ENCODE assay signal across 1 cellular context in the genomic region with DNA sequence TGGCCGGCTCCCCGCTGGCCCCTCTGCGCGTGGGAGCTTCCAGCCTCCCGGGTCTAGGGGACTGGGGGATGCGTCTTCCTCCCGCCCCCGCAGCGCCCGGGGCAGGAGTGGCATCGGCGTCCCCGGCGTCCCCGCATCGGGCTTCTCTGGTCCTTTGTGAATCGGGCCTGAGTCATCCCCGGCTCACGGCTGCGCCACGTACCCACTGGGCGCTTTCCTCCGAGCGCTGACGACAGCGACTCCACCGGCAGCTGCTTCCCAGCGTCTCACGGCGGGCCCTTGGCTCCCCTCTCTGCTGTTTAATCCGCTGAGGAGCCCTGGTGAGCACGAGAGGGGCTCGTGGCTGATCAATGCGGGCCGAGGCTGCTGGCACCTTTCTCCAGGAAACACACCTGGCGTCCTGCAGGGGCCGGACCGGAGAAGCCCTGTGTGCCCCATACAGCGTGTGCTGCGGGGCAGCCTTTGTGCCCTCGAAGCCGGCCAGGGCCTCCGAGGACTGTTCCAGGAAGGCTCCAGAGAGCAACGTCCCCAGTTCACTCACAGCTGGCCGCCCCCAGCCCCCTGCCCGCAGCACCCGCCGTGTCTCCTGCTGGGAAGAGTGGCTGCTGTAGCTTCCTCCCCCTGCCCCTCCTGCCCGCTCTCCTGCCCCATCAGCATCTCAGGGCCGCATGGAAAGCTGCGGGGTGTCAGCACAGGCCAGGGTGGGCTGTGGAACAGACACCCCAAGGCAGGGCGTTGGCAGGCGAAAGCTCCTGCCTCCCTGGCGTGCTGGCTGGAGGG.
TF ChIP-seq lines count a peak whose summit lies in the region.

No MANE protein-coding gene starts in this region.

TF ChIP-seq in HepG2, 621 proteins besides CTCF, POLR2A, EP300 and RAD21 (continued from another document and continues in another):
- TF ChIP-seq, protein P1, sequence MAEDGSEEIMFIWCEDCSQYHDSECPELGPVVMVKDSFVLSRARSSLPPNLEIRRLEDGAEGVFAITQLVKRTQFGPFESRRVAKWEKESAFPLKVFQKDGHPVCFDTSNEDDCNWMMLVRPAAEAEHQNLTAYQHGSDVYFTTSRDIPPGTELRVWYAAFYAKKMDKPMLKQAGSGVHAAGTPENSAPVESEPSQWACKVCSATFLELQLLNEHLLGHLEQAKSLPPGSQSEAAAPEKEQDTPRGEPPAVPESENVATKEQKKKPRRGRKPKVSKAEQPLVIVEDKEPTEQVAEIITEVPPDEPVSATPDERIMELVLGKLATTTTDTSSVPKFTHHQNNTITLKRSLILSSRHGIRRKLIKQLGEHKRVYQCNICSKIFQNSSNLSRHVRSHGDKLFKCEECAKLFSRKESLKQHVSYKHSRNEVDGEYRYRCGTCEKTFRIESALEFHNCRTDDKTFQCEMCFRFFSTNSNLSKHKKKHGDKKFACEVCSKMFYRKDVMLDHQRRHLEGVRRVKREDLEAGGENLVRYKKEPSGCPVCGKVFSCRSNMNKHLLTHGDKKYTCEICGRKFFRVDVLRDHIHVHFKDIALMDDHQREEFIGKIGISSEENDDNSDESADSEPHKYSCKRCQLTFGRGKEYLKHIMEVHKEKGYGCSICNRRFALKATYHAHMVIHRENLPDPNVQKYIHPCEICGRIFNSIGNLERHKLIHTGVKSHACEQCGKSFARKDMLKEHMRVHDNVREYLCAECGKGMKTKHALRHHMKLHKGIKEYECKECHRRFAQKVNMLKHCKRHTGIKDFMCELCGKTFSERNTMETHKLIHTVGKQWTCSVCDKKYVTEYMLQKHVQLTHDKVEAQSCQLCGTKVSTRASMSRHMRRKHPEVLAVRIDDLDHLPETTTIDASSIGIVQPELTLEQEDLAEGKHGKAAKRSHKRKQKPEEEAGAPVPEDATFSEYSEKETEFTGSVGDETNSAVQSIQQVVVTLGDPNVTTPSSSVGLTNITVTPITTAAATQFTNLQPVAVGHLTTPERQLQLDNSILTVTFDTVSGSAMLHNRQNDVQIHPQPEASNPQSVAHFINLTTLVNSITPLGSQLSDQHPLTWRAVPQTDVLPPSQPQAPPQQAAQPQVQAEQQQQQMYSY (CRISPR knock-in tag; IDR thresholded peaks at IDR 0.05): no peak
- TF ChIP-seq, protein P2, sequence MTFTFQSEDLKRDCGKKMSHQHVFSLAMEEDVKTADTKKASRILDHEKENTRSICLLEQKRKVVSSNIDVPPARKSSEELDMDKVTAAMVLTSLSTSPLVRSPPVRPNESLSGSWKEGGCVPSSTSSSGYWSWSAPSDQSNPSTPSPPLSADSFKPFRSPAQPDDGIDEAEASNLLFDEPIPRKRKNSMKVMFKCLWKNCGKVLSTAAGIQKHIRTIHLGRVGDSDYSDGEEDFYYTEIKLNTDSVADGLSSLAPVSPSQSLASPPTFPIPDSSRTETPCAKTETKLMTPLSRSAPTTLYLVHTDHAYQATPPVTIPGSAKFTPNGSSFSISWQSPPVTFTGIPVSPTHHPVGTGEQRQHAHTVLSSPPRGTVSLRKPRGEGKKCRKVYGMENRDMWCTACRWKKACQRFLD (CRISPR knock-in tag; IDR thresholded peaks at IDR 0.05; ENCODE audit: borderline replicate concordance): no peak
- TF ChIP-seq PAF1 (CRISPR knock-in tag; IDR thresholded peaks at IDR 0.05) (no peak), CENPX (CRISPR knock-in tag; IDR thresholded peaks at IDR 0.05) (no peak), NR2C2 (CRISPR knock-in tag; IDR thresholded peaks at IDR 0.05; ENCODE audit: borderline replicate concordance) (no peak), ASH2L (IDR thresholded peaks at IDR 0.05; ENCODE audit: insufficient read length, low read depth, low read length) (no peak), FOXJ3 (CRISPR knock-in tag; IDR thresholded peaks at IDR 0.05; ENCODE audit: borderline replicate concordance) (no peak), RORA (CRISPR knock-in tag; IDR thresholded peaks at IDR 0.05) (no peak), ZSCAN21 (CRISPR knock-in tag; IDR thresholded peaks at IDR 0.05; ENCODE audit: borderline replicate concordance) (no peak), ZC3H13 (CRISPR knock-in tag; IDR thresholded peaks at IDR 0.05) (no peak), MATR3 (CRISPR knock-in tag; IDR thresholded peaks at IDR 0.05) (no peak), ZNF724P (CRISPR knock-in tag; IDR thresholded peaks at IDR 0.05; ENCODE audit: borderline replicate concordance) (no peak), IKZF4 (CRISPR knock-in tag; IDR thresholded peaks at IDR 0.05; ENCODE audit: borderline replicate concordance, low read depth, not compliant biosample characterization) (no peak), TBX3 (IDR thresholded peaks at IDR 0.05; ENCODE audit: borderline replicate concordance) (no peak), ZNF33A (CRISPR knock-in tag; IDR thresholded peaks at IDR 0.05; ENCODE audit: borderline replicate concordance) (no peak), ZNF207 (IDR thresholded peaks at IDR 0.05; ENCODE audit: borderline replicate concordance) (no peak), ZNF619 (CRISPR knock-in tag; IDR thresholded peaks at IDR 0.05) (no peak), ZNF816 (CRISPR knock-in tag; IDR thresholded peaks at IDR 0.05; ENCODE audit: borderline replicate concordance) (no peak), ZNF256 (CRISPR knock-in tag; conservative IDR thresholded peaks at IDR 0.05) (no peak), ZNF629 (CRISPR knock-in tag; conservative IDR thresholded peaks at IDR 0.05) (no peak), NFATC3 (CRISPR knock-in tag; IDR thresholded peaks at IDR 0.05) (no peak), PCBP1 (IDR thresholded peaks at IDR 0.05; ENCODE audit: borderline replicate concordance, low read depth, low read length) (no peak), CC2D1A (CRISPR knock-in tag; IDR thresholded peaks at IDR 0.05) (no peak), ZNF33B (CRISPR knock-in tag; IDR thresholded peaks at IDR 0.05) (no peak), ZEB1 (IDR thresholded peaks at IDR 0.05; ENCODE audit: insufficient replicate concordance, low read depth) (no peak), ZNF530 (CRISPR knock-in tag; IDR thresholded peaks at IDR 0.05; ENCODE audit: low read depth) (no peak), ZNF777 (CRISPR knock-in tag; IDR thresholded peaks at IDR 0.05) (0 out of 2 replicates have a peak, but pooled peaks have one; percentile 17), CHCHD3 (CRISPR knock-in tag; IDR thresholded peaks at IDR 0.05) (no peak)
- TF ChIP-seq, protein P3, sequence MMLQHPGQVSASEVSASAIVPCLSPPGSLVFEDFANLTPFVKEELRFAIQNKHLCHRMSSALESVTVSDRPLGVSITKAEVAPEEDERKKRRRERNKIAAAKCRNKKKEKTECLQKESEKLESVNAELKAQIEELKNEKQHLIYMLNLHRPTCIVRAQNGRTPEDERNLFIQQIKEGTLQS (CRISPR knock-in tag; IDR thresholded peaks at IDR 0.05): no peak
- TF ChIP-seq, protein P4, sequence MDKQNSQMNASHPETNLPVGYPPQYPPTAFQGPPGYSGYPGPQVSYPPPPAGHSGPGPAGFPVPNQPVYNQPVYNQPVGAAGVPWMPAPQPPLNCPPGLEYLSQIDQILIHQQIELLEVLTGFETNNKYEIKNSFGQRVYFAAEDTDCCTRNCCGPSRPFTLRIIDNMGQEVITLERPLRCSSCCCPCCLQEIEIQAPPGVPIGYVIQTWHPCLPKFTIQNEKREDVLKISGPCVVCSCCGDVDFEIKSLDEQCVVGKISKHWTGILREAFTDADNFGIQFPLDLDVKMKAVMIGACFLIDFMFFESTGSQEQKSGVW (CRISPR knock-in tag; IDR thresholded peaks at IDR 0.05; ENCODE audit: borderline replicate concordance): no peak
- TF ChIP-seq, protein P5, sequence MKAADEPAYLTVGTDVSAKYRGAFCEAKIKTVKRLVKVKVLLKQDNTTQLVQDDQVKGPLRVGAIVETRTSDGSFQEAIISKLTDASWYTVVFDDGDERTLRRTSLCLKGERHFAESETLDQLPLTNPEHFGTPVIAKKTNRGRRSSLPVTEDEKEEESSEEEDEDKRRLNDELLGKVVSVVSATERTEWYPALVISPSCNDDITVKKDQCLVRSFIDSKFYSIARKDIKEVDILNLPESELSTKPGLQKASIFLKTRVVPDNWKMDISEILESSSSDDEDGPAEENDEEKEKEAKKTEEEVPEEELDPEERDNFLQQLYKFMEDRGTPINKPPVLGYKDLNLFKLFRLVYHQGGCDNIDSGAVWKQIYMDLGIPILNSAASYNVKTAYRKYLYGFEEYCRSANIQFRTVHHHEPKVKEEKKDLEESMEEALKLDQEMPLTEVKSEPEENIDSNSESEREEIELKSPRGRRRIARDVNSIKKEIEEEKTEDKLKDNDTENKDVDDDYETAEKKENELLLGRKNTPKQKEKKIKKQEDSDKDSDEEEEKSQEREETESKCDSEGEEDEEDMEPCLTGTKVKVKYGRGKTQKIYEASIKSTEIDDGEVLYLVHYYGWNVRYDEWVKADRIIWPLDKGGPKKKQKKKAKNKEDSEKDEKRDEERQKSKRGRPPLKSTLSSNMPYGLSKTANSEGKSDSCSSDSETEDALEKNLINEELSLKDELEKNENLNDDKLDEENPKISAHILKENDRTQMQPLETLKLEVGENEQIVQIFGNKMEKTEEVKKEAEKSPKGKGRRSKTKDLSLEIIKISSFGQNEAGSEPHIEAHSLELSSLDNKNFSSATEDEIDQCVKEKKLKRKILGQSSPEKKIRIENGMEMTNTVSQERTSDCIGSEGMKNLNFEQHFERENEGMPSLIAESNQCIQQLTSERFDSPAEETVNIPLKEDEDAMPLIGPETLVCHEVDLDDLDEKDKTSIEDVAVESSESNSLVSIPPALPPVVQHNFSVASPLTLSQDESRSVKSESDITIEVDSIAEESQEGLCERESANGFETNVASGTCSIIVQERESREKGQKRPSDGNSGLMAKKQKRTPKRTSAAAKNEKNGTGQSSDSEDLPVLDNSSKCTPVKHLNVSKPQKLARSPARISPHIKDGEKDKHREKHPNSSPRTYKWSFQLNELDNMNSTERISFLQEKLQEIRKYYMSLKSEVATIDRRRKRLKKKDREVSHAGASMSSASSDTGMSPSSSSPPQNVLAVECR (CRISPR knock-in tag; IDR thresholded peaks at IDR 0.05; ENCODE audit: borderline replicate concordance): 0 out of 2 replicates have a peak, but pooled peaks have one; percentile 16
- TF ChIP-seq, protein P6, sequence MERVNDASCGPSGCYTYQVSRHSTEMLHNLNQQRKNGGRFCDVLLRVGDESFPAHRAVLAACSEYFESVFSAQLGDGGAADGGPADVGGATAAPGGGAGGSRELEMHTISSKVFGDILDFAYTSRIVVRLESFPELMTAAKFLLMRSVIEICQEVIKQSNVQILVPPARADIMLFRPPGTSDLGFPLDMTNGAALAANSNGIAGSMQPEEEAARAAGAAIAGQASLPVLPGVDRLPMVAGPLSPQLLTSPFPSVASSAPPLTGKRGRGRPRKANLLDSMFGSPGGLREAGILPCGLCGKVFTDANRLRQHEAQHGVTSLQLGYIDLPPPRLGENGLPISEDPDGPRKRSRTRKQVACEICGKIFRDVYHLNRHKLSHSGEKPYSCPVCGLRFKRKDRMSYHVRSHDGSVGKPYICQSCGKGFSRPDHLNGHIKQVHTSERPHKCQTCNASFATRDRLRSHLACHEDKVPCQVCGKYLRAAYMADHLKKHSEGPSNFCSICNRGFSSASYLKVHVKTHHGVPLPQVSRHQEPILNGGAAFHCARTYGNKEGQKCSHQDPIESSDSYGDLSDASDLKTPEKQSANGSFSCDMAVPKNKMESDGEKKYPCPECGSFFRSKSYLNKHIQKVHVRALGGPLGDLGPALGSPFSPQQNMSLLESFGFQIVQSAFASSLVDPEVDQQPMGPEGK (CRISPR knock-in tag; IDR thresholded peaks at IDR 0.05): 0 out of 2 replicates have a peak, but pooled peaks have one; percentile 14
- TF ChIP-seq, protein P7, sequence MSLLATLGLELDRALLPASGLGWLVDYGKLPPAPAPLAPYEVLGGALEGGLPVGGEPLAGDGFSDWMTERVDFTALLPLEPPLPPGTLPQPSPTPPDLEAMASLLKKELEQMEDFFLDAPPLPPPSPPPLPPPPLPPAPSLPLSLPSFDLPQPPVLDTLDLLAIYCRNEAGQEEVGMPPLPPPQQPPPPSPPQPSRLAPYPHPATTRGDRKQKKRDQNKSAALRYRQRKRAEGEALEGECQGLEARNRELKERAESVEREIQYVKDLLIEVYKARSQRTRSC (CRISPR knock-in tag; IDR thresholded peaks at IDR 0.05; ENCODE audit: low read depth): no peak
- TF ChIP-seq, protein P8, sequence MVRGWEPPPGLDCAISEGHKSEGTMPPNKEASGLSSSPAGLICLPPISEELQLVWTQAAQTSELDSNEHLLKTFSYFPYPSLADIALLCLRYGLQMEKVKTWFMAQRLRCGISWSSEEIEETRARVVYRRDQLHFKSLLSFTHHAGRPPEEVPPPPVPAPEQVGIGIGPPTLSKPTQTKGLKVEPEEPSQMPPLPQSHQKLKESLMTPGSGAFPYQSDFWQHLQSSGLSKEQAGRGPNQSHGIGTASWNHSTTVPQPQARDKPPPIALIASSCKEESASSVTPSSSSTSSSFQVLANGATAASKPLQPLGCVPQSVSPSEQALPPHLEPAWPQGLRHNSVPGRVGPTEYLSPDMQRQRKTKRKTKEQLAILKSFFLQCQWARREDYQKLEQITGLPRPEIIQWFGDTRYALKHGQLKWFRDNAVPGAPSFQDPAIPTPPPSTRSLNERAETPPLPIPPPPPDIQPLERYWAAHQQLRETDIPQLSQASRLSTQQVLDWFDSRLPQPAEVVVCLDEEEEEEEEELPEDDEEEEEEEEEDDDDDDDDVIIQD (CRISPR knock-in tag; IDR thresholded peaks at IDR 0.05; ENCODE audit: low read depth): no peak
- TF ChIP-seq, protein P9, sequence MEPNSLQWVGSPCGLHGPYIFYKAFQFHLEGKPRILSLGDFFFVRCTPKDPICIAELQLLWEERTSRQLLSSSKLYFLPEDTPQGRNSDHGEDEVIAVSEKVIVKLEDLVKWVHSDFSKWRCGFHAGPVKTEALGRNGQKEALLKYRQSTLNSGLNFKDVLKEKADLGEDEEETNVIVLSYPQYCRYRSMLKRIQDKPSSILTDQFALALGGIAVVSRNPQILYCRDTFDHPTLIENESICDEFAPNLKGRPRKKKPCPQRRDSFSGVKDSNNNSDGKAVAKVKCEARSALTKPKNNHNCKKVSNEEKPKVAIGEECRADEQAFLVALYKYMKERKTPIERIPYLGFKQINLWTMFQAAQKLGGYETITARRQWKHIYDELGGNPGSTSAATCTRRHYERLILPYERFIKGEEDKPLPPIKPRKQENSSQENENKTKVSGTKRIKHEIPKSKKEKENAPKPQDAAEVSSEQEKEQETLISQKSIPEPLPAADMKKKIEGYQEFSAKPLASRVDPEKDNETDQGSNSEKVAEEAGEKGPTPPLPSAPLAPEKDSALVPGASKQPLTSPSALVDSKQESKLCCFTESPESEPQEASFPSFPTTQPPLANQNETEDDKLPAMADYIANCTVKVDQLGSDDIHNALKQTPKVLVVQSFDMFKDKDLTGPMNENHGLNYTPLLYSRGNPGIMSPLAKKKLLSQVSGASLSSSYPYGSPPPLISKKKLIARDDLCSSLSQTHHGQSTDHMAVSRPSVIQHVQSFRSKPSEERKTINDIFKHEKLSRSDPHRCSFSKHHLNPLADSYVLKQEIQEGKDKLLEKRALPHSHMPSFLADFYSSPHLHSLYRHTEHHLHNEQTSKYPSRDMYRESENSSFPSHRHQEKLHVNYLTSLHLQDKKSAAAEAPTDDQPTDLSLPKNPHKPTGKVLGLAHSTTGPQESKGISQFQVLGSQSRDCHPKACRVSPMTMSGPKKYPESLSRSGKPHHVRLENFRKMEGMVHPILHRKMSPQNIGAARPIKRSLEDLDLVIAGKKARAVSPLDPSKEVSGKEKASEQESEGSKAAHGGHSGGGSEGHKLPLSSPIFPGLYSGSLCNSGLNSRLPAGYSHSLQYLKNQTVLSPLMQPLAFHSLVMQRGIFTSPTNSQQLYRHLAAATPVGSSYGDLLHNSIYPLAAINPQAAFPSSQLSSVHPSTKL (CRISPR knock-in tag; IDR thresholded peaks at IDR 0.05): 0 out of 2 replicates have a peak, but pooled peaks have one; percentile 16
- TF ChIP-seq, protein P10, sequence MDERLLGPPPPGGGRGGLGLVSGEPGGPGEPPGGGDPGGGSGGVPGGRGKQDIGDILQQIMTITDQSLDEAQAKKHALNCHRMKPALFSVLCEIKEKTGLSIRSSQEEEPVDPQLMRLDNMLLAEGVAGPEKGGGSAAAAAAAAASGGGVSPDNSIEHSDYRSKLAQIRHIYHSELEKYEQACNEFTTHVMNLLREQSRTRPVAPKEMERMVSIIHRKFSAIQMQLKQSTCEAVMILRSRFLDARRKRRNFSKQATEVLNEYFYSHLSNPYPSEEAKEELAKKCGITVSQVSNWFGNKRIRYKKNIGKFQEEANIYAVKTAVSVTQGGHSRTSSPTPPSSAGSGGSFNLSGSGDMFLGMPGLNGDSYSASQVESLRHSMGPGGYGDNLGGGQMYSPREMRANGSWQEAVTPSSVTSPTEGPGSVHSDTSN (CRISPR knock-in tag; IDR thresholded peaks at IDR 0.05): no peak
